Comparison of ENCODE assay signal across 1 cellular context in the genomic region with DNA sequence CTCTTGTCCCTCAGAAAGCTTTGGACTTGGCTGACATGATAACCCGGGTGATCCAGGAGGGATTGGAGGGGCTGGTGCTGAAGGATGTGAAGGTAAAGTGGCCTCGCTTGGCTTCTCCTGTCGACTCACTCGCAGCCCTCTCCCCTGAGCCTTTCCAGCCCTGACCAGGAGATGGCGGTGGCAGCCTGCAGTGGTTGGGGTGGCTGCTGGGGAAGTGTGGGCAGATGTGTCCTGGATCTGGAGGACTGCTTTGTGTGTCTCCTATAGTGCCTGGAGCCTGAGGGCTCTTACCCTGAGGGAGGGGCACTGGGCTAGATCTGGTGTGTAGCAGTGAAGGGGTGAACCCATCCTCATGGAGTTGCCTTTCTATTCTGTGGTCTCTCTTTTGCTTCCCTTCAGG.
TF ChIP-seq lines count a peak whose summit lies in the region.

No MANE protein-coding gene starts in this region.

TF ChIP-seq in neural cell, 6 proteins besides CTCF, POLR2A, EP300 and RAD21:
- TF ChIP-seq EZH2 (IDR thresholded peaks at IDR 0.05; ENCODE audit: borderline replicate concordance, insufficient read depth, low read length, poor library complexity, severe bottlenecking) (no peak), SMC3 (conservative IDR thresholded peaks at IDR 0.05; ENCODE audit: poor library complexity) (peak; percentile 63)
